Comparison of ENCODE assay signal across 24 cellular contexts in genomic region chr6:141426400-141426980, GRCh38.
A peak's percentile ranks its signal among the peaks of the same experiment; 100 is the strongest.
DNase-seq lines count a peak whose midpoint lies in the region; ATAC-seq, FAIRE-seq and TF ChIP-seq lines count a peak whose summit lies in the region.
"Had no signal": no experiment of that assay in that cellular context is flagged by ENCODE, and none has a peak within 500 bp of the region (broad histone marks: within the 10 kb centered on the region; RNA-seq: fewer than 3 reads in every experiment).

No MANE protein-coding gene starts in this region.

- H3K27ac ChIP-seq in GM23248 (no peak overlapping the region), foreskin keratinocyte (no peak overlapping the region)
- H3K27ac ChIP-seq: BLaER1, left lung had no signal

- peak overlapping the region; percentile 62 for H2AFZ ChIP-seq in GM23248

- H4K20me1 ChIP-seq in GM23248 (ENCODE audit: insufficient read depth) = no peaks in the 10 kb centered on the region
- H4K20me1 ChIP-seq: BLaER1 had no signal

- no peaks in the 10 kb centered on the region; the same call in 1 of the 2 replicates for H3K9me2 ChIP-seq in GM23248 (ENCODE audit: insufficient read depth)

- H3K4me2 ChIP-seq in GM23248 (ENCODE audit: unreplicated experiment) = no peak overlapping the region
- H3K4me2 ChIP-seq: BLaER1 had no signal

- FAIRE-seq in frontal cortex (lab: Jason Lieb, UNC) (no peak), RCC 7860 (lab: Jason Lieb, UNC) (no peak)
- FAIRE-seq: GM19239 had no signal

- in situ Hi-C loops in GM23248 (cut with MboI) = no loop called here

- peak; percentile 11 for DNase-seq in AG08395 (ENCODE audit: low spot score)
- DNase-seq in GM23248 = peak; percentile 4
- DNase-seq in SW480 (ENCODE audit: low spot score) = peak; percentile 8
- DNase-seq in foreskin melanocyte = peak; percentile 40
- DNase-seq in frontal cortex (ENCODE audit: low spot score in 2 of 2) = no peak
- no peak for DNase-seq in RCC 7860 (ENCODE audit: low spot score)
- DNase-seq in foreskin keratinocyte = no peak
- DNase-seq: activated naive CD4-positive, alpha-beta T cell treated with anti-CD3 and anti-CD28 coated beads, Interleukin-2, amount 50 U/mL, for 16 hours; Caco-2; caudate nucleus; DMS79 treated with DMSO at 0.1 percent for 48 hours; immature natural killer cell; Karpas-422; left lung; naive thymus-derived CD8-positive, alpha-beta T cell; NCI-H1092; NCI-H2029; NCI-H82; retina; substantia nigra; T-helper 9 cell had no signal

- no peak for ATAC-seq in GM21381 (IDR thresholded peaks at IDR 0.05; ENCODE audit: unreplicated experiment)
- ATAC-seq in foreskin keratinocyte = no peak
- ATAC-seq: left lung; naive thymus-derived CD8-positive, alpha-beta T cell had no signal

- H3K79me2 ChIP-seq in GM23248 (ENCODE audit: insufficient read depth) = no peaks in the 10 kb centered on the region

- 32 to 36% methylated on average over 5 of the region's 5 CpGs for WGBS in GM23248 (ENCODE audit: low coverage in 1 of 2, low lambda C conversion rate in 2 of 2, missing lambda C conversion rate in 2 of 2), 2 experiments

- peaks cover 11% of the 10 kb centered on the region for H3K4me1 ChIP-seq in GM23248 (ENCODE audit: insufficient read depth)
- peaks cover 6% of the 10 kb centered on the region for H3K4me1 ChIP-seq in foreskin keratinocyte
- H3K4me1 ChIP-seq: BLaER1, Caco-2, left lung had no signal

- H3K36me3 ChIP-seq in GM23248 (ENCODE audit: low read depth) = no peaks in the 10 kb centered on the region
- H3K36me3 ChIP-seq: BLaER1, left lung had no signal

- peaks cover 7% of the 10 kb centered on the region; the same call in 1 of the 2 replicates for H3F3A ChIP-seq in GM23248 (ENCODE audit: insufficient read depth)

- no peak for TF ChIP-seq CTCF in foreskin keratinocyte (conservative IDR thresholded peaks at IDR 0.05)

- H3K27me3 ChIP-seq in GM23248 (replicated peaks; ENCODE audit: insufficient read depth) (no peaks in the 10 kb centered on the region), foreskin keratinocyte (no peaks in the 10 kb centered on the region)
- H3K27me3 ChIP-seq: BLaER1, left lung had no signal

- H3K9ac ChIP-seq in GM23248 = no peak overlapping the region
- H3K9ac ChIP-seq: BLaER1 had no signal

- no peak overlapping the region for H3K4me3 ChIP-seq in GM23248
- H3K4me3 ChIP-seq: BLaER1, left lung had no signal

- peaks cover 4% of the 10 kb centered on the region for H3K9me3 ChIP-seq in GM23248 (ENCODE audit: low read depth)
- H3K9me3 ChIP-seq: Caco-2 had no signal

Comparison
In these comparisons a context has a peak if more than half of its experiments do, and no peak if none do; other contexts are left out.
1. DNase-seq: peak in AG08395 (single experiment), GM23248 (single experiment), SW480 (single experiment) and foreskin melanocyte (single experiment); none in frontal cortex (0 of 2), RCC 7860 (single experiment) and foreskin keratinocyte (0 of 2).